10 cellular contexts compared by ENCODE assay signal in the genomic region with DNA sequence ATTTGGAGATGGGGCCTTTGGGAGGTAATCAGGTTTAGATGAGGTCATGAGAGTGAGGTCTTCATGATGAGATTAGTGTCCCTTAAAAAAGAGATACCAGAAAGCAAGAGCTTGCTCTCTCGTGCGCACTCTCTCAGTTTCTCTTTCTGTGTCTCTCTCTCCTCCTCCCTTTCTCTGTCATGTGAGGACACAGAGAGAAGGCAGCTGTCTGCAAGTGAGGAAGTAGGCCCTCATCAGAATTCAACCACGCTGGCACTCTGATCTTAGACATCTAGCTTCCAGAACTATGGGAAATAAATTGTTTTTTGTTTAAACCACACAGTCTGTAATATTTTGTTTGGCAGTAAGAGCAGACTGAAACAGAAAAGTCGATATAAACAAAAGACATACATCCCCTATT.
DNase-seq lines count a peak whose midpoint lies in the region; ATAC-seq and TF ChIP-seq lines count a peak whose summit lies in the region.
"Had no signal": no experiment of that assay in that cellular context is flagged by ENCODE, and none has a peak within 500 bp of the region (broad histone marks: within the 10 kb centered on the region; RNA-seq: fewer than 3 reads in every experiment).

No MANE protein-coding gene starts in this region.

- no peaks in the 10 kb centered on the region for H3K36me3 ChIP-seq in left lung

- no peaks in the 10 kb centered on the region for H3K27me3 ChIP-seq in left lung

- ATAC-seq in GM18873 (IDR thresholded peaks at IDR 0.05; ENCODE audit: low FRiP score, unreplicated experiment): peak; percentile 100
- ATAC-seq in HG02588 (IDR thresholded peaks at IDR 0.05; ENCODE audit: unreplicated experiment): peak; percentile 99
- ATAC-seq in HG03575 (IDR thresholded peaks at IDR 0.05; ENCODE audit: extremely low read depth, insufficient number of reproducible peaks, low FRiP score, unreplicated experiment): peak; percentile 96
- ATAC-seq in left lung: peak; percentile 35

- H3K9me3 ChIP-seq in left lung: no peaks in the 10 kb centered on the region

- intact Hi-C loops in left lung (cut with DNase I): no loop called here

- DNase-seq in left lung: no peak
- no peak for DNase-seq in NCI-H146 treated with DMSO at 0.1 percent for 48 hours (lab: John Stamatoyannopoulos, UW; ENCODE audit: unreplicated experiment)
- DNase-seq in stimulated activated CD4-positive, alpha-beta T cell treated with anti-CD3 and anti-CD28 coated beads, Interleukin-15, amount 100 ng/mL, for 24 hours: no peak
- DNase-seq in cerebellar cortex (ENCODE audit: low spot score): no peak
- no peak for DNase-seq in HCEC 1CT
- DNase-seq: activated B cell treated with CpG ODN at 0.5 μM for 24 hours, NCI-H2107 had no signal

- TF ChIP-seq CTCF in left lung (IDR thresholded peaks at IDR 0.05): no peak

- no peaks in the 10 kb centered on the region for H3K4me1 ChIP-seq in left lung

- H3K4me3 ChIP-seq in left lung: no peak overlapping the region

- no peak overlapping the region for H3K27ac ChIP-seq in left lung

Comparison
In these comparisons a context has a peak if more than half of its experiments do, and no peak if none do; other contexts are left out.
1. ATAC-seq: peak in every context shown above with its lines; median percentile 100 in GM18873; 99 in HG02588; 96 in HG03575; 35 in left lung.